Comparison of ENCODE assay signal across 20 cellular contexts in genomic region chr9:123607479-123607878, GRCh38.
DNase-seq lines count a peak whose midpoint lies in the region; ATAC-seq and TF ChIP-seq lines count a peak whose summit lies in the region.
"Had no signal": no experiment of that assay in that cellular context is flagged by ENCODE, and none has a peak within 500 bp of the region (broad histone marks: within the 10 kb centered on the region; RNA-seq: fewer than 3 reads in every experiment).

No MANE protein-coding gene starts in this region.

- no peaks in the 10 kb centered on the region for H3K79me2 ChIP-seq in OCI-LY7 (ENCODE audit: insufficient read depth, low read depth, low read length)

- H4K20me1 ChIP-seq in OCI-LY7 (ENCODE audit: insufficient read depth, low read length), result no peaks in the 10 kb centered on the region

- H3K9me2 ChIP-seq in OCI-LY7 (ENCODE audit: insufficient read depth, low read length), result no peaks in the 10 kb centered on the region

- ATAC-seq in stimulated activated naive B cell treated with anti-CD40 and anti-IgM and Interleukin-4, amounts not matched to agents 10 μg/mL and 1 μg/mL and 100 μg/mL, for 72 hours (replicated peaks), result no peak
- ATAC-seq: GM23338, HCT116 had no signal

- H3K27ac ChIP-seq in OCI-LY7 (ENCODE audit: low read depth, low read length, poor library complexity, severe bottlenecking) (peak overlapping the region; percentile 92), liver (ENCODE audit: low read depth in 1 of 2, low read length in 2 of 2) (no peak overlapping the region), Peyer's patch (peak overlapping the region in 1 of 4 donors; percentile 62)
- H3K27ac ChIP-seq: C4-2B, SK-N-MC had no signal

- H3K4me3 ChIP-seq in OCI-LY7 (ENCODE audit: low read depth, low read length, poor library complexity, severe bottlenecking) (peak overlapping the region; percentile 33), liver (ENCODE audit: low read depth in 1 of 3, low read length in 3 of 3) (no peak overlapping the region), Peyer's patch (no peak overlapping the region)
- H3K4me3 ChIP-seq: GM23338, K562, SK-N-MC had no signal

- H3K27me3 ChIP-seq in liver (ENCODE audit: control insufficient read depth in 4 of 4, insufficient read depth in 4 of 4, low read length in 3 of 4) (no peaks in the 10 kb centered on the region), Peyer's patch (no peaks in the 10 kb centered on the region)

- H3K4me3 Mint-ChIP-seq in IgD-negative memory B cell, result peak overlapping the region in 2 of 4 donors; percentile 55 to 69
- peak overlapping the region in 1 of 2 donors; percentile 24 for H3K4me3 Mint-ChIP-seq in stimulated activated naive B cell treated with anti-CD40 and anti-IgM and Interleukin-4, amounts not matched to agents 10 μg/mL and 1 μg/mL and 100 μg/mL, for 72 hours
- H3K4me3 Mint-ChIP-seq: GM23338 had no signal

- no TSS peak for BruUV-seq in OCI-LY7 (replicated peaks; lab: Mats Ljungman, UMichigan)

- H3K9me3 Mint-ChIP-seq in IgD-negative memory B cell, result no peaks in the 10 kb centered on the region
- no peaks in the 10 kb centered on the region for H3K9me3 Mint-ChIP-seq in stimulated activated naive B cell treated with anti-CD40 and anti-IgM and Interleukin-4, amounts not matched to agents 10 μg/mL and 1 μg/mL and 100 μg/mL, for 72 hours
- H3K9me3 Mint-ChIP-seq: GM23338 had no signal

- no peak for TF ChIP-seq RAD21 in liver (IDR thresholded peaks at IDR 0.05)

- H3K4me2 ChIP-seq in OCI-LY7 (ENCODE audit: low read length), result peak overlapping the region; percentile 65
- H3K4me2 ChIP-seq: GM23338 had no signal

- peaks cover 22 to 40% (median 34%) of the 10 kb centered on the region in 3 donors for H3K4me1 Mint-ChIP-seq in IgD-negative memory B cell
- peaks cover 21 to 35% of the 10 kb centered on the region in 2 donors for H3K4me1 Mint-ChIP-seq in stimulated activated naive B cell treated with anti-CD40 and anti-IgM and Interleukin-4, amounts not matched to agents 10 μg/mL and 1 μg/mL and 100 μg/mL, for 72 hours

- H3K36me3 ChIP-seq in OCI-LY7 (ENCODE audit: insufficient read depth, low read length) (no peaks in the 10 kb centered on the region), liver (ENCODE audit: control insufficient read depth in 4 of 4, insufficient read depth in 3 of 4, low read depth in 1 of 4, low read length in 3 of 4) (peaks cover 0 to 5% (median 1%) of the 10 kb centered on the region in 4 donors), Peyer's patch (no peaks in the 10 kb centered on the region)

- H2AFZ ChIP-seq in OCI-LY7 (ENCODE audit: low read length), result peak overlapping the region; percentile 65; the same call in 1 of the 2 replicates
- H2AFZ ChIP-seq: GM23338 had no signal

- CTCF ChIA-PET in OCI-LY7 (lab: Charles Lee; ENCODE audit: unreplicated experiment), result interaction anchor here (0.6 kb wide), 1 partner anchor 740 kb away, joined by 8 read pairs; no protein-coding TSS in a partner anchor

- H3K9me3 ChIP-seq in OCI-LY7 (ENCODE audit: low read length) (no peaks in the 10 kb centered on the region), liver (ENCODE audit: control insufficient read depth in 4 of 4, low read length in 3 of 4) (no peaks in the 10 kb centered on the region), Peyer's patch (no peaks in the 10 kb centered on the region)

- no peaks in the 10 kb centered on the region for H3K27me3 Mint-ChIP-seq in IgD-negative memory B cell
- H3K27me3 Mint-ChIP-seq in stimulated activated naive B cell treated with anti-CD40 and anti-IgM and Interleukin-4, amounts not matched to agents 10 μg/mL and 1 μg/mL and 100 μg/mL, for 72 hours, result no peaks in the 10 kb centered on the region

- POLR2A ChIA-PET in OCI-LY7 (lab: Charles Lee), result interaction anchor here (0.6 to 1.0 kb wide), 6 partner anchors 9 to 764 kb away, joined by 3 to 5 read pairs (median 3); no protein-coding TSS in a partner anchor

- 76% methylated on average over 2 of the region's 2 CpGs for WGBS in liver

- H3K4me1 ChIP-seq in OCI-LY7 (ENCODE audit: insufficient read depth, low read length, poor library complexity, severe bottlenecking), result peaks cover 58% of the 10 kb centered on the region
- no peaks in the 10 kb centered on the region for H3K4me1 ChIP-seq in liver (ENCODE audit: control insufficient read depth in 4 of 4, insufficient read depth in 4 of 4, low read length in 3 of 4)
- H3K4me1 ChIP-seq in Peyer's patch, result peaks cover 0 to 4% (median 0%) of the 10 kb centered on the region in 4 donors

- TF ChIP-seq CTCF in OCI-LY7 (conservative IDR thresholded peaks at IDR 0.05; ENCODE audit: low read length) (no peak), liver (IDR thresholded peaks at IDR 0.05; ENCODE audit: low read depth, low read length, missing input control) (no peak), Peyer's patch (IDR thresholded peaks at IDR 0.05) (no peak)

- H3K9ac ChIP-seq in liver (ENCODE audit: low read depth in 1 of 2, low read length in 2 of 2), result no peak overlapping the region

- TF ChIP-seq POLR2A in Peyer's patch (IDR thresholded peaks at IDR 0.05), result no peak

- intact Hi-C loops in OCI-LY7 (cut with micrococcal nuclease; ENCODE audit: unreplicated experiment), result no loop called here

- DNase-seq in OCI-LY7 (ENCODE audit: low spot score), result peak; percentile 4
- no peak for DNase-seq in stimulated activated naive B cell treated with anti-CD40 and anti-IgM and Interleukin-4, amounts not matched to agents 10 μg/mL and 1 μg/mL and 100 μg/mL, for 72 hours
- no peak for DNase-seq in cerebellum (ENCODE audit: low spot score)
- no peak for DNase-seq in H4 (ENCODE audit: low spot score)
- no peak for DNase-seq in Peyer's patch
- DNase-seq: MV-4-11, NCI-H1694 treated with DMSO at 0.1 percent for 48 hours, NCI-H2107, NCI-H2227 treated with DMSO at 0.1 percent for 48 hours, NCI-H524, NCI-H82, OCI-M1, SHP77 had no signal

- H3K36me3 Mint-ChIP-seq in IgD-negative memory B cell, result peaks cover 4% of the 10 kb centered on the region
- peaks cover 5 to 19% of the 10 kb centered on the region in 2 donors for H3K36me3 Mint-ChIP-seq in stimulated activated naive B cell treated with anti-CD40 and anti-IgM and Interleukin-4, amounts not matched to agents 10 μg/mL and 1 μg/mL and 100 μg/mL, for 72 hours

- H3K27ac Mint-ChIP-seq in IgD-negative memory B cell, result peak overlapping the region; percentile 39 to 93 (median 40)
- peak overlapping the region; percentile 53 for H3K27ac Mint-ChIP-seq in stimulated activated naive B cell treated with anti-CD40 and anti-IgM and Interleukin-4, amounts not matched to agents 10 μg/mL and 1 μg/mL and 100 μg/mL, for 72 hours
- H3K27ac Mint-ChIP-seq: GM23338 had no signal

TF ChIP-seq in liver, 16 proteins besides CTCF, POLR2A, EP300 and RAD21:
- TF ChIP-seq SP1 (IDR thresholded peaks at IDR 0.05) (no peak), MAX (IDR thresholded peaks at IDR 0.05) (no peak), FOXA1 (IDR thresholded peaks at IDR 0.05) (no peak), HNF4G (IDR thresholded peaks at IDR 0.05) (peak; percentile 23), RXRA (IDR thresholded peaks at IDR 0.05) (peak; percentile 29 to 40), JUND (IDR thresholded peaks at IDR 0.05) (peak in 1 of 2 donors; percentile 14), HNF4A (conservative IDR thresholded peaks at IDR 0.05) (peak; percentile 64 to 78)
- TF ChIP-seq, protein P1, sequence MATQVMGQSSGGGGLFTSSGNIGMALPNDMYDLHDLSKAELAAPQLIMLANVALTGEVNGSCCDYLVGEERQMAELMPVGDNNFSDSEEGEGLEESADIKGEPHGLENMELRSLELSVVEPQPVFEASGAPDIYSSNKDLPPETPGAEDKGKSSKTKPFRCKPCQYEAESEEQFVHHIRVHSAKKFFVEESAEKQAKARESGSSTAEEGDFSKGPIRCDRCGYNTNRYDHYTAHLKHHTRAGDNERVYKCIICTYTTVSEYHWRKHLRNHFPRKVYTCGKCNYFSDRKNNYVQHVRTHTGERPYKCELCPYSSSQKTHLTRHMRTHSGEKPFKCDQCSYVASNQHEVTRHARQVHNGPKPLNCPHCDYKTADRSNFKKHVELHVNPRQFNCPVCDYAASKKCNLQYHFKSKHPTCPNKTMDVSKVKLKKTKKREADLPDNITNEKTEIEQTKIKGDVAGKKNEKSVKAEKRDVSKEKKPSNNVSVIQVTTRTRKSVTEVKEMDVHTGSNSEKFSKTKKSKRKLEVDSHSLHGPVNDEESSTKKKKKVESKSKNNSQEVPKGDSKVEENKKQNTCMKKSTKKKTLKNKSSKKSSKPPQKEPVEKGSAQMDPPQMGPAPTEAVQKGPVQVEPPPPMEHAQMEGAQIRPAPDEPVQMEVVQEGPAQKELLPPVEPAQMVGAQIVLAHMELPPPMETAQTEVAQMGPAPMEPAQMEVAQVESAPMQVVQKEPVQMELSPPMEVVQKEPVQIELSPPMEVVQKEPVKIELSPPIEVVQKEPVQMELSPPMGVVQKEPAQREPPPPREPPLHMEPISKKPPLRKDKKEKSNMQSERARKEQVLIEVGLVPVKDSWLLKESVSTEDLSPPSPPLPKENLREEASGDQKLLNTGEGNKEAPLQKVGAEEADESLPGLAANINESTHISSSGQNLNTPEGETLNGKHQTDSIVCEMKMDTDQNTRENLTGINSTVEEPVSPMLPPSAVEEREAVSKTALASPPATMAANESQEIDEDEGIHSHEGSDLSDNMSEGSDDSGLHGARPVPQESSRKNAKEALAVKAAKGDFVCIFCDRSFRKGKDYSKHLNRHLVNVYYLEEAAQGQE (IDR thresholded peaks at IDR 0.05), result no peak
